ENCODE assay signal across 8 cellular contexts in genomic region chr3:183427206-183428139, GRCh38. TPM values are rescaled to one million over a fixed set of nuclear protein-coding genes. Genes with fewer than 3 reads are reported as not detected.
DNase-seq lines count a peak whose midpoint lies in the region; ATAC-seq and TF ChIP-seq lines count a peak whose summit lies in the region.

No MANE protein-coding gene starts in this region.

- peak overlapping the region; percentile 74 for H3K4me3 ChIP-seq in skeletal muscle cell (ENCODE audit: low read depth, low read length)

- H3K4me3 Mint-ChIP-seq in activated CD4-positive, alpha-beta T cell treated with anti-CD3 and anti-CD28 coated beads, Interleukin-2, amount 10 ng/mL, durations not matched to agents 7 days and 5 days = peak overlapping the region; percentile 74
- H3K4me3 Mint-ChIP-seq in T-helper 17 cell = peak overlapping the region; percentile 93
- H3K4me3 Mint-ChIP-seq in glutamatergic neuron (ENCODE audit: unreplicated experiment) = peak overlapping the region; percentile 93

- no peaks in the 10 kb centered on the region for H3K36me3 Mint-ChIP-seq in activated CD4-positive, alpha-beta T cell treated with anti-CD3 and anti-CD28 coated beads, Interleukin-2, amount 10 ng/mL, durations not matched to agents 7 days and 5 days (ENCODE audit: low read depth)
- H3K36me3 Mint-ChIP-seq in T-helper 17 cell (ENCODE audit: low read depth) = no peaks in the 10 kb centered on the region
- no peaks in the 10 kb centered on the region for H3K36me3 Mint-ChIP-seq in glutamatergic neuron (ENCODE audit: unreplicated experiment)

- CTCF ChIA-PET in activated CD4-positive, alpha-beta T cell treated with anti-CD3 and anti-CD28 coated beads, Interleukin-2, amount 10 ng/mL, durations not matched to agents 7 days and 5 days (lab: Charles Lee) = interaction anchor here (0.6 to 1.9 kb wide), 7 partner anchors 12 to 305 kb away, joined by 3 to 11 read pairs (median 3); no protein-coding TSS in a partner anchor

- no peak for DNase-seq in activated CD4-positive, alpha-beta T cell treated with anti-CD3 and anti-CD28 coated beads, Interleukin-2, amount 10 ng/mL, durations not matched to agents 7 days and 5 days
- no peak for DNase-seq in activated CD4-positive, alpha-beta T cell treated with anti-CD3 and anti-CD28 coated beads for 48 hours
- peak in 1 of 3 donors; percentile 6 for DNase-seq in T-helper 17 cell
- peak; percentile 54 for DNase-seq in glutamatergic neuron
- DNase-seq in skeletal muscle cell (ENCODE audit: low read depth) = no peak
- DNase-seq in NCI-H128 (lab: John Stamatoyannopoulos, UW; ENCODE audit: unreplicated experiment) = no peak

- TF ChIP-seq CTCF in glutamatergic neuron (IDR thresholded peaks at IDR 0.05; ENCODE audit: partially characterized antibody, unreplicated experiment) = peak; percentile 14

- H3K9me3 Mint-ChIP-seq in activated CD4-positive, alpha-beta T cell treated with anti-CD3 and anti-CD28 coated beads, Interleukin-2, amount 10 ng/mL, durations not matched to agents 7 days and 5 days = no peaks in the 10 kb centered on the region
- peaks cover 8% of the 10 kb centered on the region for H3K9me3 Mint-ChIP-seq in glutamatergic neuron (ENCODE audit: unreplicated experiment)

- peak overlapping the region; percentile 77 for H3K27ac Mint-ChIP-seq in activated CD4-positive, alpha-beta T cell treated with anti-CD3 and anti-CD28 coated beads, Interleukin-2, amount 10 ng/mL, durations not matched to agents 7 days and 5 days
- H3K27ac Mint-ChIP-seq in T-helper 17 cell (peak overlapping the region; percentile 72), glutamatergic neuron (ENCODE audit: unreplicated experiment) (peak overlapping the region; percentile 76)

- ATAC-seq in T-helper 17 cell = peak; percentile 12
- ATAC-seq in GM21619 (IDR thresholded peaks at IDR 0.05; ENCODE audit: unreplicated experiment) = no peak
- no peak for ATAC-seq in HG02938 (IDR thresholded peaks at IDR 0.05; ENCODE audit: unreplicated experiment)

- H3K27me3 Mint-ChIP-seq in activated CD4-positive, alpha-beta T cell treated with anti-CD3 and anti-CD28 coated beads, Interleukin-2, amount 10 ng/mL, durations not matched to agents 7 days and 5 days = peaks cover 7% of the 10 kb centered on the region
- H3K27me3 Mint-ChIP-seq in T-helper 17 cell (no peaks in the 10 kb centered on the region), glutamatergic neuron (ENCODE audit: unreplicated experiment) (peaks cover 12% of the 10 kb centered on the region)

- POLR2A ChIA-PET in activated CD4-positive, alpha-beta T cell treated with anti-CD3 and anti-CD28 coated beads, Interleukin-2, amount 10 ng/mL, durations not matched to agents 7 days and 5 days (lab: Charles Lee) = no interaction called here

- peaks cover 41% of the 10 kb centered on the region for H3K4me1 Mint-ChIP-seq in activated CD4-positive, alpha-beta T cell treated with anti-CD3 and anti-CD28 coated beads, Interleukin-2, amount 10 ng/mL, durations not matched to agents 7 days and 5 days
- H3K4me1 Mint-ChIP-seq in T-helper 17 cell (peaks cover 32% of the 10 kb centered on the region), glutamatergic neuron (ENCODE audit: low read depth, unreplicated experiment) (peaks cover 3% of the 10 kb centered on the region)

- H3K9me3 ChIP-seq in T-helper 17 cell (ENCODE audit: control insufficient read depth, low read length, poor library complexity, severe bottlenecking) = no peaks in the 10 kb centered on the region

RNA-seq across cellular contexts. Expression of gene MCF2L2, which starts 0.9 kb away (rescaled TPM):
- total RNA-seq in activated CD4-positive, alpha-beta T cell treated with anti-CD3 and anti-CD28 coated beads, Interleukin-2, amount 10 ng/mL, durations not matched to agents 7 days and 5 days = 1 to 10 TPM; 3.6 to 5.4 TPM
- total RNA-seq in T-helper 17 cell = 10 to 100 TPM; 25.7 to 27.2 TPM
- total RNA-seq in glutamatergic neuron (ENCODE audit: unreplicated experiment) = 18.1 TPM
